ENCODE assay signal across 10 cellular contexts in genomic region chr2:6914829-6915228, GRCh38. TPM values are rescaled to one million over a fixed set of nuclear protein-coding genes. Genes with fewer than 3 reads are reported as not detected.
DNase-seq lines count a peak whose midpoint lies in the region; ATAC-seq, FAIRE-seq and TF ChIP-seq lines count a peak whose summit lies in the region.
"Had no signal": no experiment of that assay in that cellular context is flagged by ENCODE, and none has a peak within 500 bp of the region (broad histone marks: within the 10 kb centered on the region; RNA-seq: fewer than 3 reads in every experiment).

No MANE protein-coding gene starts in this region.

- RAD21 ChIA-PET in GM12878 (lab: Charles Lee; ENCODE audit: unreplicated experiment): interaction anchor here (0.7 to 1.3 kb wide), 3 partner anchors 18 to 129 kb away, joined by 3 to 4 read pairs (median 3); no protein-coding TSS in a partner anchor

- BruUV-seq in Panc1 (replicated peaks; lab: Mats Ljungman, UMichigan) (no TSS peak), GM12878 (replicated peaks; lab: Mats Ljungman, UMichigan) (no TSS peak)

- H3K9me3 ChIP-seq in Panc1 (ENCODE audit: control insufficient read depth, insufficient read depth, low read depth, low read length) (no peaks in the 10 kb centered on the region), GM12878 (replicated peaks; ENCODE audit: control insufficient read depth, insufficient read depth, low read length) (peaks cover 3% of the 10 kb centered on the region; the same call in 2 of the 3 replicates), mucosa of descending colon (no peaks in the 10 kb centered on the region), vagina (no peaks in the 10 kb centered on the region)

- no peak overlapping the region for H2AFZ ChIP-seq in GM12878 (ENCODE audit: control insufficient read depth, low read depth, low read length)

- no peak for TF ChIP-seq POLR2A in GM12878 (IDR thresholded peaks at IDR 0.05; ENCODE audit: low read depth, low read length)
- TF ChIP-seq POLR2A in vagina (IDR thresholded peaks at IDR 0.05): no peak

- H3K9ac ChIP-seq in GM12878 (ENCODE audit: control insufficient read depth, insufficient read depth, low read length): no peak overlapping the region

- POLR2A ChIA-PET in Panc1 (lab: Charles Lee) (no interaction called here), GM12878 (lab: Charles Lee) (interaction anchor here (1.0 kb wide), 1 partner anchor 35 kb away, joined by 3 read pairs; no protein-coding TSS in a partner anchor)

- intact Hi-C loops in Panc1 (cut with micrococcal nuclease; ENCODE audit: unreplicated experiment): no loop called here
- intact Hi-C loops in GM12878 (cut with micrococcal nuclease; ENCODE audit: unreplicated experiment): no loop called here
- intact Hi-C loops in mucosa of descending colon (cut with DNase I, micrococcal nuclease): no loop called here
- intact Hi-C loops in vagina (cut with DNase I): loop anchor here (10.0 kb wide), 1 partner anchor 130 kb away; no protein-coding TSS in a partner anchor

- no peak for TF ChIP-seq EP300 in GM12878 (IDR thresholded peaks at IDR 0.05; ENCODE audit: borderline replicate concordance in 1 of 2, control insufficient read depth in 1 of 2, low read depth in 2 of 2, low read length in 2 of 2)

- TF ChIP-seq RAD21 in GM12878 (IDR thresholded peaks at IDR 0.05; ENCODE audit: insufficient read depth, low read depth, low read length): no peak

- H3K79me2 ChIP-seq in GM12878 (ENCODE audit: control insufficient read depth, insufficient read depth, low read length): no peaks in the 10 kb centered on the region

- no peaks in the 10 kb centered on the region for H4K20me1 ChIP-seq in GM12878 (ENCODE audit: control insufficient read depth, insufficient read depth)

- H3K27ac ChIP-seq in Panc1 (ENCODE audit: low read length): no peak overlapping the region
- no peak overlapping the region for H3K27ac ChIP-seq in GM12878 (ENCODE audit: control insufficient read depth, insufficient read depth)
- no peak overlapping the region for H3K27ac ChIP-seq in vagina

- CTCF ChIA-PET in Panc1 (lab: Charles Lee): no interaction called here
- CTCF ChIA-PET in GM12878 (lab: Yijun Ruan, JAX): interaction anchor here (0.7 to 3.3 kb wide), 8 partner anchors 13 to 1662 kb away, joined by 3 to 50 read pairs (median 5); no protein-coding TSS in a partner anchor

- DNase-seq in ELR (ENCODE audit: low read depth) (peak; percentile 2), Panc1 (ENCODE audit: low read depth, low spot score) (peak; percentile 63), GM12878 (ENCODE audit: low read depth, low spot score) (no peak), mucosa of descending colon (no peak), vagina (ENCODE audit: extremely low spot score in 2 of 2) (no peak), OCI-M1 (lab: John Stamatoyannopoulos, UW) (no peak)
- DNase-seq: KBM-7, NCI-H526 treated with DMSO at 0.1 percent for 48 hours had no signal

- in situ Hi-C loops in Panc1 (cut with HindIII; ENCODE audit: low pct_unique_long_range_greater_than_20kb, low sequenced_read_pairs): no loop called here
- in situ Hi-C loops in GM12878 (cut with MboI): no loop called here

- TF ChIP-seq CTCF in Panc1 (IDR thresholded peaks at IDR 0.05): no peak
- no peak for TF ChIP-seq CTCF in GM12878 (IDR thresholded peaks at IDR 0.05 in 2 of 3, conservative IDR thresholded peaks at IDR 0.05 in 1 of 3; ENCODE audit: control insufficient read depth in 2 of 3, extremely low read depth in 1 of 3, insufficient read depth in 1 of 3, low read depth in 3 of 3, low read length in 3 of 3)
- TF ChIP-seq CTCF in mucosa of descending colon (IDR thresholded peaks at IDR 0.05): no peak
- TF ChIP-seq CTCF in vagina (IDR thresholded peaks at IDR 0.05): no peak

- WGBS in GM12878 (ENCODE audit: insufficient coverage, insufficient replicate concordance, low lambda C conversion rate, missing lambda C conversion rate): 63% methylated on average over 3 of the region's 3 CpGs

- ATAC-seq in Panc1 (no peak), GM12878 (no peak), mucosa of descending colon (peak; percentile 56), GM21447 (IDR thresholded peaks at IDR 0.05; ENCODE audit: unreplicated experiment) (no peak), GM18873 (IDR thresholded peaks at IDR 0.05; ENCODE audit: low FRiP score, unreplicated experiment) (no peak)

- H3K4me2 ChIP-seq in GM12878 (ENCODE audit: control insufficient read depth, insufficient read depth): no peak overlapping the region

- H3K36me3 ChIP-seq in Panc1 (ENCODE audit: control insufficient read depth, insufficient read depth, low read length): no peaks in the 10 kb centered on the region
- H3K36me3 ChIP-seq in GM12878 (ENCODE audit: control insufficient read depth in 2 of 2, insufficient read depth in 2 of 2, low read length in 1 of 2): no peaks in the 10 kb centered on the region
- no peaks in the 10 kb centered on the region for H3K36me3 ChIP-seq in mucosa of descending colon (ENCODE audit: low read depth)
- no peaks in the 10 kb centered on the region for H3K36me3 ChIP-seq in vagina

- SMC1A ChIA-PET in GM12878 (lab: Charles Lee; ENCODE audit: uncharacterized antibody, unreplicated experiment): interaction anchor here (1.2 to 3.2 kb wide), 4 partner anchors 18 to 129 kb away, joined by 3 to 15 read pairs (median 4); no protein-coding TSS in a partner anchor

- H3K27me3 ChIP-seq in Panc1 (ENCODE audit: control insufficient read depth, insufficient read depth, low read length) (no peaks in the 10 kb centered on the region), GM12878 (replicated peaks in 1 of 2; ENCODE audit: control insufficient read depth in 2 of 2, insufficient read depth in 2 of 2, low read length in 1 of 2) (no peaks in the 10 kb centered on the region), vagina (no peaks in the 10 kb centered on the region)

- H3K4me3 ChIP-seq in Panc1 (ENCODE audit: low read depth in 2 of 2, low read length in 2 of 2) (no peak overlapping the region), GM12878 (no peak overlapping the region), mucosa of descending colon (no peak overlapping the region), vagina (no peak overlapping the region)

- H3K4me1 ChIP-seq in Panc1 (ENCODE audit: control insufficient read depth, insufficient read depth, low read length) (no peaks in the 10 kb centered on the region; the same call in 1 of the 2 replicates), GM12878 (ENCODE audit: control insufficient read depth, insufficient read depth, low read length) (peaks cover 18% of the 10 kb centered on the region), mucosa of descending colon (ENCODE audit: low read depth) (peaks cover 3% of the 10 kb centered on the region), vagina (peaks cover 14% of the 10 kb centered on the region)

- FAIRE-seq in GM12878 (lab: Jason Lieb, UNC): no peak

RNA-seq across cellular contexts. Expression of gene RNF144A, which starts 2.4 kb away (rescaled TPM):
- total RNA-seq in Panc1 (2021; ENCODE audit: unreplicated experiment) (5.4 TPM), GM12878 (2014; rRNA removed) (0.44 and 0.68 TPM in 2 replicates), GM12878 (2014; rRNA removed; fragmentation: Illumina TruSeq; extraction: Trizol) (0.64 and 0.67 TPM in 2 replicates), GM12878 (2021) (0.80 and 1.4 TPM in 2 replicates), mucosa of descending colon (10 to 100 TPM; 14.3 to 18.7 (median 18.3) TPM), vagina (17.2 TPM)
- polyA plus RNA-seq in Panc1 (2012; ENCODE audit: insufficient read length): 8.8 TPM
- 54.4 and 62.2 TPM in 2 replicates for total RNA-seq in GM12878 (2013; cell fraction: nucleolus; rRNA removed)
- 2.2 TPM for polyA plus RNA-seq in GM12878 (2011; ENCODE audit: low read depth)
- polyA plus RNA-seq in GM12878 (2011; rRNA removed) (10.6 and 12.1 TPM in 2 replicates), GM12878 (2014; fragmentation: Illumina TruSeq; extraction: Trizol) (0.48 and 0.54 TPM in 2 replicates), GM12878 (2014; fragmentation: Nextera tagmentation; extraction: Ambion mirVana) (under 1 TPM; 0.02 to 0.09 TPM), GM12878 (2014; rRNA removed) (0.44 and 0.46 TPM in 2 replicates), GM12878 (2016; fragmentation: Nextera tagmentation; extraction: Ambion mirVana) (under 1 TPM in 1 of 2 experiments, not detected in 1; 0.40 TPM)
- 10.5 and 11.1 TPM in 2 replicates for polyA plus RNA-seq in GM12878 (2011; cell fraction: cytosol; rRNA removed)
- polyA plus RNA-seq in GM12878 (2011; cell fraction: nucleus; rRNA removed): 14.3 and 15.3 TPM in 2 replicates
- 2.9 and 4.0 TPM in 2 replicates for polyA plus RNA-seq in GM12878 (2012)
- 16.5 and 20.3 TPM in 2 replicates for polyA minus RNA-seq in GM12878 (2011; rRNA and poly(A)+ RNA removed)
- polyA minus RNA-seq in GM12878 (2011; cell fraction: cytosol; rRNA and poly(A)+ RNA removed): 6.3 and 7.3 TPM in 2 replicates
- 16.9 and 28.9 TPM in 2 replicates for polyA minus RNA-seq in GM12878 (2011; cell fraction: nucleus; rRNA and poly(A)+ RNA removed)

RNA-seq across cellular contexts. Expression of gene RSAD2, which starts 37.3 kb away (rescaled TPM):
- total RNA-seq in Panc1 (2021; ENCODE audit: unreplicated experiment) (0.44 TPM), GM12878 (2014; rRNA removed) (0.54 and 0.73 TPM in 2 replicates), GM12878 (2014; rRNA removed; fragmentation: Illumina TruSeq; extraction: Trizol) (0.60 and 0.72 TPM in 2 replicates), GM12878 (2021) (0.87 and 1.2 TPM in 2 replicates), mucosa of descending colon (10 to 100 TPM in 2 of 3 donors, 1 to 10 TPM in 1; 8.9 to 35.0 (median 12.0) TPM), vagina (0.25 TPM)
- not detected for polyA plus RNA-seq in Panc1 (2012; ENCODE audit: insufficient read length)
- total RNA-seq in GM12878 (2013; cell fraction: nucleolus; rRNA removed): 0.19 and 0.49 TPM in 2 replicates
- polyA plus RNA-seq in GM12878 (2011; ENCODE audit: low read depth): 1.3 TPM
- polyA plus RNA-seq in GM12878 (2011; rRNA removed) (0.75 and 0.76 TPM in 2 replicates), GM12878 (2014; fragmentation: Illumina TruSeq; extraction: Trizol) (0.74 and 0.90 TPM in 2 replicates), GM12878 (2014; fragmentation: Nextera tagmentation; extraction: Ambion mirVana) (under 1 TPM; 0.40 to 0.56 TPM), GM12878 (2014; rRNA removed) (0.67 and 1.1 TPM in 2 replicates), GM12878 (2016; fragmentation: Nextera tagmentation; extraction: Ambion mirVana) (under 1 TPM; 0.24 to 0.33 TPM)
- 0.27 TPM in 2 replicates for polyA plus RNA-seq in GM12878 (2011; cell fraction: cytosol; rRNA removed)
- polyA plus RNA-seq in GM12878 (2011; cell fraction: nucleus; rRNA removed): 0.52 and 0.86 TPM in 2 replicates
- 0.88 and 1.7 TPM in 2 replicates for polyA plus RNA-seq in GM12878 (2012)
- 0.52 and 0.59 TPM in 2 replicates for polyA minus RNA-seq in GM12878 (2011; rRNA and poly(A)+ RNA removed)
- polyA minus RNA-seq in GM12878 (2011; cell fraction: cytosol; rRNA and poly(A)+ RNA removed): not detected in 2 replicates
- polyA minus RNA-seq in GM12878 (2011; cell fraction: nucleus; rRNA and poly(A)+ RNA removed): 0.97 and 1.4 TPM in 2 replicates

RNA-seq across cellular contexts. Expression of gene CMPK2, which starts 49.1 kb away (rescaled TPM):
- total RNA-seq in Panc1 (2021; ENCODE audit: unreplicated experiment) (0.80 TPM), GM12878 (2014; rRNA removed) (4.0 and 6.4 TPM in 2 replicates), GM12878 (2014; rRNA removed; fragmentation: Illumina TruSeq; extraction: Trizol) (3.0 and 3.8 TPM in 2 replicates), GM12878 (2021) (3.5 and 3.9 TPM in 2 replicates), mucosa of descending colon (10 to 100 TPM in 1 of 3 donors, 1 to 10 TPM in 2; 7.2 to 15.8 (median 9.8) TPM), vagina (5.6 TPM)
- polyA plus RNA-seq in Panc1 (2012; ENCODE audit: insufficient read length): 0.28 TPM
- total RNA-seq in GM12878 (2013; cell fraction: nucleolus; rRNA removed): 2.3 and 2.7 TPM in 2 replicates
- 3.9 TPM for polyA plus RNA-seq in GM12878 (2011; ENCODE audit: low read depth)
- polyA plus RNA-seq in GM12878 (2011; rRNA removed) (5.6 TPM in 2 replicates), GM12878 (2014; fragmentation: Illumina TruSeq; extraction: Trizol) (4.1 and 4.8 TPM in 2 replicates), GM12878 (2014; fragmentation: Nextera tagmentation; extraction: Ambion mirVana) (1 to 10 TPM; 1.9 to 2.3 TPM), GM12878 (2014; rRNA removed) (2.6 and 3.5 TPM in 2 replicates), GM12878 (2016; fragmentation: Nextera tagmentation; extraction: Ambion mirVana) (1 to 10 TPM in 1 of 2 experiments, under 1 TPM in 1; 0.50 to 1.5 TPM)
- 4.0 and 4.3 TPM in 2 replicates for polyA plus RNA-seq in GM12878 (2011; cell fraction: cytosol; rRNA removed)
- 7.1 and 7.3 TPM in 2 replicates for polyA plus RNA-seq in GM12878 (2011; cell fraction: nucleus; rRNA removed)
- polyA plus RNA-seq in GM12878 (2012): 3.0 and 4.0 TPM in 2 replicates
- polyA minus RNA-seq in GM12878 (2011; rRNA and poly(A)+ RNA removed): 6.4 and 8.5 TPM in 2 replicates
- 2.3 and 2.8 TPM in 2 replicates for polyA minus RNA-seq in GM12878 (2011; cell fraction: cytosol; rRNA and poly(A)+ RNA removed)
- polyA minus RNA-seq in GM12878 (2011; cell fraction: nucleus; rRNA and poly(A)+ RNA removed): 8.0 and 9.4 TPM in 2 replicates

Comparison
In these comparisons a context has a peak if more than half of its experiments do, and no peak if none do; other contexts are left out.
1. DNase-seq: peak in ELR (single experiment) and Panc1 (single experiment); none in GM12878 (single experiment), mucosa of descending colon (0 of 3), vagina (0 of 2) and OCI-M1 (single experiment).